In the genomic region with DNA sequence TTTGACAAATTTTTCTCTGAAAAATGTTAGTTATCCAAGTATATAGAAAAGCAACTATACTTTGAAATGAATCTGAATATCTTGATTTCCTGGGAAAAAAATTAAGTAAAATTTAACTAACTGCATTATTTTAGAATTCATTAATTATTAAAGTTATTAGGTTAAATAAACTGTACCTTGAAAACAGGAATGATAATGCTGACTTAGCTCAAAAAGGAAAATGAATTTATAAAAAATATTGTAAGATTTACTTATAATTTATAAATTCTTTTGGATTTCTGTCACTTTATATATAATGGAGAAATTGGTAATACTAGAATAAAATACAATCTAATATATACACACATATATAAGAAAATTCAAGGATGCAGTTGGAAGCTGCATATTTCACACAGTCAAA, we compare ENCODE assay signal across 25 cellular contexts. TPM values are rescaled to one million over a fixed set of nuclear protein-coding genes. Genes with fewer than 3 reads are reported as not detected.
"Had no signal": no experiment of that assay in that cellular context is flagged by ENCODE, and none has a peak within 500 bp of the region (broad histone marks: within the 10 kb centered on the region; RNA-seq: fewer than 3 reads in every experiment).

No MANE protein-coding gene starts in this region.

- DNase-seq: cerebellar nuclear complex; cortex of kidney; dorsolateral prefrontal cortex; effector CD4-positive, alpha-beta T cell; esophagus squamous epithelium; foreskin melanocyte; hypothalamus; immature natural killer cell; natural killer cell; occipital lobe; sigmoid colon; spleen; stimulated activated CD4-positive, alpha-beta T cell treated with anti-CD3 and anti-CD28 coated beads, Interleukin-4, amount 100 ng/mL, for 4 hours; stimulated activated naive CD8-positive, alpha-beta T cell treated with anti-CD3 and anti-CD28 coated beads, Interleukin-15, Interleukin-2, amounts not matched to agents 100 U/mL and 50 U/mL, for 24 hours; substantia nigra; testis; tibial artery had no signal

- H3K27me3 ChIP-seq: dorsolateral prefrontal cortex, esophagus squamous epithelium, right atrium auricular region, sigmoid colon, spleen, testis, tibial artery had no signal

- FAIRE-seq: keratinocyte had no signal

- H3K27ac ChIP-seq: esophagus squamous epithelium, parathyroid adenoma, right atrium auricular region, sigmoid colon, spleen, testis, tibial artery had no signal

- ATAC-seq: left lobe of liver; natural killer cell; stimulated activated memory B cell treated with anti-CD40 and anti-IgM and Interleukin-4, amounts not matched to agents 10 μg/mL and 1 μg/mL and 100 μg/mL, for 72 hours; stimulated activated naive CD8-positive, alpha-beta T cell treated with anti-CD3 and anti-CD28 coated beads, Interleukin-15, Interleukin-2, amounts not matched to agents 100 U/mL and 50 U/mL, for 24 hours had no signal

- H3K36me3 ChIP-seq: right atrium auricular region, sigmoid colon had no signal

- H3K9ac ChIP-seq: parathyroid adenoma had no signal

- H3K9me3 ChIP-seq: esophagus squamous epithelium, right atrium auricular region, sigmoid colon, spleen, testis, tibial artery had no signal

- H2AFZ ChIP-seq: parathyroid adenoma had no signal

- H3K4me3 ChIP-seq: dorsolateral prefrontal cortex, esophagus squamous epithelium, lung, right atrium auricular region, sigmoid colon, spleen, testis, tibial artery had no signal

RNA-seq across cellular contexts. Expression of a gene that starts 36.1 kb away (rescaled TPM):
- total RNA-seq: epithelial cell of proximal tubule, esophagus squamous epithelium, lung, natural killer cell, progenitor cell of endocrine pancreas, right atrium auricular region, spleen had no signal
- polyA plus RNA-seq: immature natural killer cell, keratinocyte, lung had no signal
